In the genomic region with DNA sequence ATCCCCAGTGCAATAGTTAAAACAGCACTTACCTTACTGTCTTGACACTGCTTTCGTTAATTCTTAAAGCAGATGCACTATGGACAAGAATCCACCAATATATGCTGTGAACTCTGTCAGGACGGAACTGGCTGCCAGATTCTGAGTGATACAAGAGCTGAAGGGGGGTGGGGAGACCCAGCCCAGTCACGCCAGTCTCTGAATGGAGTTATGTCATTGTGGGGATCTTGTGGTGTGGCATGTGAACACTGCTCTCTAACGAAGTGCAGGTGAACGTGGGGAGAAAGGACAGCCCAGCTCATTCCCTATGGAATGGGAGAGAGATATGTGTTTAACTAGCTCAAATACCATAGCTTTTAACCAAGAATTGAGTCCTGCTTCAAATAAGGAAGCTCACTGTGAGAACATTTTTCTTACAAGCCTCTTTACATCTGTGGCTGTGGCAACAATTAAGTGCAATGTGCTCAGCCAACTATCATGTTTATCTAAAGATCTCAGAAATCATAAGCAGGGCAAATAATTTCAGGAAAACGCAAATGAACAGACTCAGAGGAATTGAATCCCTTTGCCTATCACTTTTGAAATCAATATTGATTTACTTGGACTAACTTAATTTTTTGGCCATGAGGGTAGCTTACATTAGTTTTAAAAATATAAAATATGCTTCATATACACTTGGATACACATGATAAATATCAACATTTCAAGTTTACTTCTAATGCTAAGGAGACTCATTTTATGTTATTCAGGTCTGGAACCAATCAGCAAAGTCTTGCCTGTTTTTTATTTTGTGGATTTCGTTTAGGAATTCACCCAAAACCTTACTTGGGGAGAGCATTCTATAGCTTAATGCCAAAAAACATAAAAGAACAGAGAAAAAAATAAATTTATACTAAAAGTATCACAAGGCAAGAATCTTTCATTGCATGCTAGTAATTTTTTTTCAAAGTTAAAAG, we compare ENCODE assay signal across 9 cellular contexts. TPM values are rescaled to one million over a fixed set of nuclear protein-coding genes. Genes with fewer than 3 reads are reported as not detected.
DNase-seq lines count a peak whose midpoint lies in the region; ATAC-seq and TF ChIP-seq lines count a peak whose summit lies in the region.
"Had no signal": no experiment of that assay in that cellular context is flagged by ENCODE, and none has a peak within 500 bp of the region (broad histone marks: within the 10 kb centered on the region; RNA-seq: fewer than 3 reads in every experiment).

A gene with protein sequence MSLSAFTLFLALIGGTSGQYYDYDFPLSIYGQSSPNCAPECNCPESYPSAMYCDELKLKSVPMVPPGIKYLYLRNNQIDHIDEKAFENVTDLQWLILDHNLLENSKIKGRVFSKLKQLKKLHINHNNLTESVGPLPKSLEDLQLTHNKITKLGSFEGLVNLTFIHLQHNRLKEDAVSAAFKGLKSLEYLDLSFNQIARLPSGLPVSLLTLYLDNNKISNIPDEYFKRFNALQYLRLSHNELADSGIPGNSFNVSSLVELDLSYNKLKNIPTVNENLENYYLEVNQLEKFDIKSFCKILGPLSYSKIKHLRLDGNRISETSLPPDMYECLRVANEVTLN (minus strand): TSS at position 129 of the 956 bp plus-strand sequence. CDS start 2,515 bp downstream, outside the sequence.

- in situ Hi-C loops in SK-MEL-5 (cut with HindIII; ENCODE audit: low pct_unique_long_range_greater_than_20kb, low sequenced_read_pairs) (no loop called here), G401 (cut with HindIII; ENCODE audit: low sequenced_read_pairs) (no loop called here)

- no peaks in the 10 kb centered on the region for H3K36me3 Mint-ChIP-seq in CD4-positive, alpha-beta T cell (ENCODE audit: low read depth)

- peaks cover 14% of the 10 kb centered on the region for H3K4me1 ChIP-seq in BE2C
- H3K4me1 ChIP-seq in trophoblast cell (ENCODE audit: control insufficient read depth in 1 of 2, insufficient read depth in 2 of 2, low read length in 2 of 2), result peaks cover 3 to 11% of the 10 kb centered on the region in 2 experiments

- H3K36me3 ChIP-seq in BE2C (no peaks in the 10 kb centered on the region), trophoblast cell (ENCODE audit: control insufficient read depth in 1 of 2, insufficient read depth in 2 of 2, low read length in 2 of 2) (peaks cover 2 to 7% of the 10 kb centered on the region in 2 experiments)

- no CpG with 5 or more reads among the region's 7 CpGs for WGBS in trophoblast cell (ENCODE audit: extremely low coverage, insufficient coverage, insufficient read length)

- no peak within 1 kb of the TSS for H3K4me3 Mint-ChIP-seq in CD4-positive, alpha-beta T cell

- no peaks in the 10 kb centered on the region for H3K9me3 Mint-ChIP-seq in CD4-positive, alpha-beta T cell

- peak within 1 kb of the TSS; percentile 53 for H3K4me2 ChIP-seq in trophoblast cell (ENCODE audit: low read length)

- CTCF ChIA-PET in CD4-positive, alpha-beta T cell (lab: Charles Lee), result no interaction called here

- H3K9me3 ChIP-seq in BE2C, result no peaks in the 10 kb centered on the region
- no peaks in the 10 kb centered on the region for H3K9me3 ChIP-seq in trophoblast cell (ENCODE audit: insufficient read depth, low read depth, low read length)
- no peaks in the 10 kb centered on the region for H3K9me3 ChIP-seq in CD4-positive, alpha-beta T cell (ENCODE audit: control insufficient read depth, low read length)

- H4K91ac ChIP-seq in trophoblast cell (ENCODE audit: low read depth, low read length), result no peak within 1 kb of the TSS

- H3K27ac ChIP-seq in trophoblast cell (ENCODE audit: low read depth, low read length), result peak within 1 kb of the TSS; percentile 95
- H3K27ac ChIP-seq in CD4-positive, alpha-beta T cell (ENCODE audit: low read depth, low read length), result no peak within 1 kb of the TSS

- peak; percentile 54 for DNase-seq in BE2C
- peak; percentile 96 for DNase-seq in SK-MEL-5 (ENCODE audit: low read depth, low spot score)
- peak; percentile 54 for DNase-seq in Right ventricle myocardium inferior (ENCODE audit: missing footprints)
- peak in 1 of 2 donors; percentile 31 for DNase-seq in trophoblast cell
- DNase-seq in G401 (ENCODE audit: low spot score), result no peak
- DNase-seq in CD4-positive, alpha-beta T cell, result no peak
- DNase-seq: DMS153 had no signal

- H3K9ac ChIP-seq in trophoblast cell (ENCODE audit: low read length), result no peak within 1 kb of the TSS

- no peak within 1 kb of the TSS for H2AK5ac ChIP-seq in trophoblast cell (ENCODE audit: low read length)

- H2BK5ac ChIP-seq in trophoblast cell (ENCODE audit: low read depth, low read length, poor library complexity), result no peak within 1 kb of the TSS

- H2BK120ac ChIP-seq in trophoblast cell (ENCODE audit: insufficient read depth, low read length, poor library complexity), result no peak within 1 kb of the TSS

- H3K14ac ChIP-seq in trophoblast cell (ENCODE audit: low read length), result no peak within 1 kb of the TSS

- H2AFZ ChIP-seq in trophoblast cell (ENCODE audit: insufficient read depth, low read length, poor library complexity), result no peak within 1 kb of the TSS

- H3K4me3 ChIP-seq in BE2C (ENCODE audit: low read depth, low read length), result peak within 1 kb of the TSS; percentile 50
- H3K4me3 ChIP-seq in trophoblast cell (ENCODE audit: low read depth, low read length), result peak within 1 kb of the TSS; percentile 11

- H3K23ac ChIP-seq in trophoblast cell (ENCODE audit: low read length), result no peak within 1 kb of the TSS

- peaks cover 3% of the 10 kb centered on the region for H3K79me2 ChIP-seq in trophoblast cell (ENCODE audit: control insufficient read depth, insufficient read depth, low read length, poor library complexity)

- H4K8ac ChIP-seq in trophoblast cell (ENCODE audit: low read depth, low read length), result no peak within 1 kb of the TSS

- no peak within 1 kb of the TSS for H3K18ac ChIP-seq in trophoblast cell (ENCODE audit: low read length)

- intact Hi-C loops in Right ventricle myocardium inferior (cut with DNase I), result no loop called here
- intact Hi-C loops in CD4-positive, alpha-beta T cell (cut with DNase I, micrococcal nuclease), result no loop called here

- POLR2A ChIA-PET in CD4-positive, alpha-beta T cell (lab: Charles Lee), result no interaction called here

- peaks cover 10% of the 10 kb centered on the region for H3K79me1 ChIP-seq in trophoblast cell (ENCODE audit: low read length)

- H2BK12ac ChIP-seq in trophoblast cell (ENCODE audit: low read length), result no peak within 1 kb of the TSS

- no peak for TF ChIP-seq CTCF in BE2C (IDR thresholded peaks at IDR 0.05; ENCODE audit: low read depth, low read length)
- TF ChIP-seq CTCF in CD4-positive, alpha-beta T cell (IDR thresholded peaks at IDR 0.05), result no peak

- H4K12ac ChIP-seq in trophoblast cell (ENCODE audit: low read depth, low read length), result no peak within 1 kb of the TSS

- ATAC-seq in Right ventricle myocardium inferior (peak; percentile 55), HG02981 (IDR thresholded peaks at IDR 0.05; ENCODE audit: unreplicated experiment) (no peak), HG03439 (IDR thresholded peaks at IDR 0.05; ENCODE audit: unreplicated experiment) (no peak)
- no peak for ATAC-seq in CD4-positive, alpha-beta T cell (ENCODE audit: poor library complexity)

- H3K27me3 ChIP-seq in BE2C, result no peaks in the 10 kb centered on the region
- H3K27me3 ChIP-seq in trophoblast cell (ENCODE audit: insufficient read depth, low read length), result no peaks in the 10 kb centered on the region
- no peaks in the 10 kb centered on the region for H3K27me3 ChIP-seq in CD4-positive, alpha-beta T cell (ENCODE audit: control insufficient read depth, insufficient read depth, low read length)

- H3K27me3 Mint-ChIP-seq in CD4-positive, alpha-beta T cell, result no peaks in the 10 kb centered on the region

- no peak within 1 kb of the TSS for H3K4ac ChIP-seq in trophoblast cell (ENCODE audit: low read depth, low read length)

- no peak within 1 kb of the TSS for H3K27ac Mint-ChIP-seq in CD4-positive, alpha-beta T cell

- no peaks in the 10 kb centered on the region for H3K4me1 Mint-ChIP-seq in CD4-positive, alpha-beta T cell (ENCODE audit: low read depth)

RNA-seq across cellular contexts. Expression of the gene that starts here (rescaled TPM):
- polyA plus RNA-seq in BE2C (2012; ENCODE audit: insufficient read depth, insufficient read length, low read depth), result 17.1 TPM
- 873 and 905 TPM in 2 replicates for total RNA-seq in SK-MEL-5 (2014; rRNA removed; shearing (Covaris generic))
- 596 and 623 TPM in 2 replicates for polyA plus RNA-seq in SK-MEL-5 (2015; cell fraction: cytosol; rRNA removed)
- polyA plus RNA-seq in SK-MEL-5 (2015; cell fraction: nucleus; rRNA removed), result 131 and 184 TPM in 2 replicates
- total RNA-seq in Right ventricle myocardium inferior, result 54.9 TPM
- polyA plus RNA-seq in trophoblast cell (2013), result 921 and 976 TPM in 2 replicates
- not detected in 2 replicates for total RNA-seq in G401 (2014; rRNA removed; shearing (Covaris generic))
- total RNA-seq in CD4-positive, alpha-beta T cell, result not detected

Comparison
In these comparisons a context has a peak if more than half of its experiments do, and no peak if none do; other contexts are left out.
1. RNA of the gene that starts here (total RNA-seq): 873 to 905 TPM in SK-MEL-5 and 54.9 TPM in Right ventricle myocardium inferior (single experiment); not detected in G401 and not detected in CD4-positive, alpha-beta T cell; every median in the first group is over 10 times any median in the second.
2. RNA of the gene that starts here (total RNA-seq): 873 to 905 TPM in SK-MEL-5; 54.9 TPM in Right ventricle myocardium inferior (single experiment); every median in the first group is over 10 times any median in the second.
3. DNase-seq: peak in BE2C (single experiment), SK-MEL-5 (single experiment) and Right ventricle myocardium inferior (single experiment); none in G401 (single experiment) and CD4-positive, alpha-beta T cell (0 of 10).